Comparison of ENCODE assay signal across 2 cellular contexts in genomic region chr1:245107776-245108114, GRCh38.
TF ChIP-seq lines count a peak whose summit lies in the region.

No MANE protein-coding gene starts in this region.

TF ChIP-seq in GM23338, 12 proteins besides CTCF, POLR2A, EP300 and RAD21:
- TF ChIP-seq STAT1 (IDR thresholded peaks at IDR 0.05; ENCODE audit: unreplicated experiment) (no peak), ZNF331 (CRISPR knock-in tag; IDR thresholded peaks at IDR 0.05; ENCODE audit: low read depth) (no peak), ZNF114 (CRISPR knock-in tag; IDR thresholded peaks at IDR 0.05) (no peak), POLR2AphosphoS5 (IDR thresholded peaks at IDR 0.05; ENCODE audit: low read depth) (no peak), NANOG (IDR thresholded peaks at IDR 0.05; ENCODE audit: borderline replicate concordance) (no peak), ZNF462 (CRISPR knock-in tag; IDR thresholded peaks at IDR 0.05) (no peak), JUNB (IDR thresholded peaks at IDR 0.05; ENCODE audit: unreplicated experiment) (no peak), REST (IDR thresholded peaks at IDR 0.05; ENCODE audit: unreplicated experiment) (no peak), EZH2 (IDR thresholded peaks at IDR 0.05; ENCODE audit: low read depth, unreplicated experiment) (no peak), EZH2phosphoT487 (IDR thresholded peaks at IDR 0.05; ENCODE audit: unreplicated experiment) (no peak), ETS1 (IDR thresholded peaks at IDR 0.05) (no peak), CREB1 (CRISPR knock-in tag; IDR thresholded peaks at IDR 0.05; ENCODE audit: low read depth) (no peak)

TF ChIP-seq in K562, 482 proteins besides CTCF, POLR2A, EP300 and RAD21:
- TF ChIP-seq CBX3 (IDR thresholded peaks at IDR 0.05; ENCODE audit: borderline replicate concordance in 1 of 2, low read length in 2 of 2), result no peak
- TF ChIP-seq POLR3A (IDR thresholded peaks at IDR 0.05; ENCODE audit: borderline replicate concordance, extremely low read depth, insufficient read depth, insufficient read length), result no peak
- TF ChIP-seq ZBTB2 (IDR thresholded peaks at IDR 0.05), result no peak
